18 cellular contexts compared by ENCODE assay signal in genomic region chr17:13561606-13562270, GRCh38. TPM values are rescaled to one million over a fixed set of nuclear protein-coding genes. Genes with fewer than 3 reads are reported as not detected.
DNase-seq lines count a peak whose midpoint lies in the region; ATAC-seq, FAIRE-seq and TF ChIP-seq lines count a peak whose summit lies in the region.
"Had no signal": no experiment of that assay in that cellular context is flagged by ENCODE, and none has a peak within 500 bp of the region (broad histone marks: within the 10 kb centered on the region; RNA-seq: fewer than 3 reads in every experiment).

No MANE protein-coding gene starts in this region.

- H3K36me3 Mint-ChIP-seq in brain = peaks cover 7% of the 10 kb centered on the region
- peaks cover 13% of the 10 kb centered on the region for H3K36me3 Mint-ChIP-seq in nephron (ENCODE audit: low read depth)
- H3K36me3 Mint-ChIP-seq: memory B cell had no signal

- H3K27ac Mint-ChIP-seq in brain (peak overlapping the region in 3 of 5 experiments; percentile 17 to 64 (median 46)), nephron (peak overlapping the region; percentile 54 to 85 (median 64))
- H3K27ac Mint-ChIP-seq: activated CD8-positive, alpha-beta T cell treated with anti-CD3 and anti-CD28 coated beads for 36 hours; memory B cell; T-helper 2 cell treated with Interferon-gamma antibody and Interleukin-4, amounts not matched to agents 5 μg/mL and 100 μg/mL, for 36 hours had no signal

- peak overlapping the region; percentile 87 for H3K27ac ChIP-seq in AG04450 (ENCODE audit: low read depth, low read length)
- H3K27ac ChIP-seq: psoas muscle had no signal

- POLR2A ChIA-PET in AG04450 (lab: Yijun Ruan, JAX) = interaction anchor here (0.9 to 1.8 kb wide), 2 partner anchors 14 to 21 kb away, joined by 3 to 6 read pairs; no protein-coding TSS in a partner anchor

- no peaks in the 10 kb centered on the region for H3K27me3 ChIP-seq in AG04450 (ENCODE audit: control insufficient read depth, insufficient read depth, low read length)

- no peak for FAIRE-seq in frontal cortex (lab: Jason Lieb, UNC)
- FAIRE-seq: endothelial cell of umbilical vein had no signal

- H3K4me3 Mint-ChIP-seq in brain (no peak overlapping the region), nephron (peak overlapping the region in 1 of 3 experiments; percentile 40)
- H3K4me3 Mint-ChIP-seq: activated CD8-positive, alpha-beta T cell treated with anti-CD3 and anti-CD28 coated beads for 36 hours; memory B cell; T-helper 2 cell treated with Interferon-gamma antibody and Interleukin-4, amounts not matched to agents 5 μg/mL and 100 μg/mL, for 36 hours had no signal

- H3K9me3 Mint-ChIP-seq in brain (peaks cover 4 to 10% (median 7%) of the 10 kb centered on the region in 5 experiments), nephron (peaks cover 8% of the 10 kb centered on the region)
- H3K9me3 Mint-ChIP-seq: activated CD8-positive, alpha-beta T cell treated with anti-CD3 and anti-CD28 coated beads for 36 hours; T-helper 2 cell treated with Interferon-gamma antibody and Interleukin-4, amounts not matched to agents 5 μg/mL and 100 μg/mL, for 36 hours had no signal

- peaks cover 33% of the 10 kb centered on the region for H3K4me1 Mint-ChIP-seq in brain
- peaks cover 20% of the 10 kb centered on the region for H3K4me1 Mint-ChIP-seq in nephron
- H3K4me1 Mint-ChIP-seq: memory B cell had no signal

- CTCF ChIA-PET in AG04450 (lab: Charles Lee) = interaction anchor here (1.0 kb wide), 2 partner anchors 33 to 225 kb away, joined by 3 to 7 read pairs; no protein-coding TSS in a partner anchor

- no peaks in the 10 kb centered on the region for H3K9me3 ChIP-seq in AG04450 (ENCODE audit: control insufficient read depth, insufficient read depth, low read length)
- H3K9me3 ChIP-seq: psoas muscle had no signal

- DNase-seq in AG04450 (ENCODE audit: low read depth, low spot score) (peak; percentile 78), LHCN-M2 (ENCODE audit: low read depth) (peak; percentile 40), frontal cortex (ENCODE audit: low spot score in 2 of 2) (no peak), GDM1 (lab: John Stamatoyannopoulos, UW) (no peak), posterior cingulate gyrus (no peak)
- DNase-seq: activated CD8-positive, alpha-beta T cell treated with anti-CD3 and anti-CD28 coated beads for 36 hours; activated effector memory CD4-positive, alpha-beta T cell treated with Interleukin-2 at 50 U/mL for 16 hours; central memory CD4-positive, alpha-beta T cell; Kasumi-1; stimulated activated CD4-positive, alpha-beta T cell treated with anti-CD3 and anti-CD28 coated beads, Interleukin-4, amount 100 ng/mL, for 4 hours; stimulated activated naive CD4-positive, alpha-beta T cell had no signal

- intact Hi-C loops in posterior cingulate gyrus (cut with DNase I) = no loop called here

- H3K27me3 Mint-ChIP-seq in brain (no peaks in the 10 kb centered on the region), nephron (ENCODE audit: low read depth) (peaks cover 26% of the 10 kb centered on the region)
- H3K27me3 Mint-ChIP-seq: activated CD8-positive, alpha-beta T cell treated with anti-CD3 and anti-CD28 coated beads for 36 hours; memory B cell had no signal

- no peak overlapping the region for H3K4me3 ChIP-seq in AG04450 (ENCODE audit: low read depth, low read length)
- H3K4me3 ChIP-seq: psoas muscle had no signal

- no peak for TF ChIP-seq CTCF in AG04450 (IDR thresholded peaks at IDR 0.05; ENCODE audit: low read depth, low read length)
- TF ChIP-seq CTCF in brain (conservative IDR thresholded peaks at IDR 0.05) = no peak
- no peak for TF ChIP-seq CTCF in nephron (IDR thresholded peaks at IDR 0.05; ENCODE audit: unreplicated experiment in 3 of 3)

- no peak for ATAC-seq in GM18502 (IDR thresholded peaks at IDR 0.05; ENCODE audit: poor library complexity, unreplicated experiment)
- ATAC-seq: activated CD8-positive, alpha-beta T cell treated with anti-CD3 and anti-CD28 coated beads for 36 hours had no signal

RNA-seq across cellular contexts. Expression of gene HS3ST3A1, which starts 40.0 kb away (rescaled TPM):
- 6.6 and 11.9 TPM in 2 replicates for polyA plus RNA-seq in AG04450 (2011; rRNA removed)
- polyA minus RNA-seq in AG04450 (2011; rRNA and poly(A)+ RNA removed) = 3.6 and 4.2 TPM in 2 replicates
- total RNA-seq in LHCN-M2 (2014; rRNA removed) = 10.4 and 19.8 TPM in 2 replicates
- polyA plus RNA-seq in LHCN-M2 (2012) = 3.4 TPM
- 0.32 TPM for polyA plus RNA-seq in brain (ENCODE audit: insufficient read depth, low read depth, low replicate concordance)
- 0.41 TPM for total RNA-seq in frontal cortex
- total RNA-seq: endothelial cell of umbilical vein had no signal
- polyA plus RNA-seq: endothelial cell of umbilical vein had no signal

Comparison
In these comparisons a context has a peak if more than half of its experiments do, and no peak if none do; other contexts are left out.
1. DNase-seq: peak in AG04450 (single experiment) and LHCN-M2 (single experiment); none in frontal cortex (0 of 2), GDM1 (single experiment) and posterior cingulate gyrus (0 of 10).